Comparison of ENCODE assay signal across 16 cellular contexts in the genomic region with DNA sequence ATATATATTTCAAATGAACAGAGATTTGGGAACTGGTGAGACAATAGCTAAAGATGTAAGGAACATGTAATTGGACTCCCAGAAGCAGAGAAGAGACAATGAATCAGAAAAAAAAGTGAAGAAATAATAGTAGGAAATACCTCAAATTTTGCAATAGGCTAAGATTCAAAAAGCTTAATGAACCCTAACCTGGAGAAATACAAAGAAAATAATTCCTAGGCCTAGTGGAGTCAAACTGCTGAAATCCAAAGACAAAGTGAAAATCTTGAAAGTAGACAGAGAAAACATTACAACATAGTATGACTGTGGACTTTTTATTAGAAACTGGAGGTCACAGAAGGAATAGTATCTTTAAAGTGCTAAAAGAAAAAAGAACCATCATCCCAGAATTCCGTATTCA.
DNase-seq lines count a peak whose midpoint lies in the region; ATAC-seq and TF ChIP-seq lines count a peak whose summit lies in the region.
"Had no signal": no experiment of that assay in that cellular context is flagged by ENCODE, and none has a peak within 500 bp of the region (broad histone marks: within the 10 kb centered on the region; RNA-seq: fewer than 3 reads in every experiment).

No MANE protein-coding gene starts in this region.

- no peak overlapping the region for H3K4me3 ChIP-seq in cardiac fibroblast (replicated peaks in 1 of 2; ENCODE audit: low read depth in 2 of 2, low read length in 2 of 2)
- no peak overlapping the region for H3K4me3 ChIP-seq in fibroblast of mammary gland (ENCODE audit: control insufficient read depth, low read depth, low read length)
- H3K4me3 ChIP-seq in ovary, result no peak overlapping the region
- no peak overlapping the region for H3K4me3 ChIP-seq in WERI-Rb-1 (ENCODE audit: low read depth, low read length)
- H3K4me3 ChIP-seq: GM23338 had no signal

- H3K9me3 ChIP-seq in ovary (no peaks in the 10 kb centered on the region), WERI-Rb-1 (ENCODE audit: severe bottlenecking) (peaks cover 3% of the 10 kb centered on the region)

- no peak for ATAC-seq in GM18873 (IDR thresholded peaks at IDR 0.05; ENCODE audit: low FRiP score, unreplicated experiment)
- ATAC-seq: GM23338, HCT116 had no signal

- TF ChIP-seq POLR2A in ovary (IDR thresholded peaks at IDR 0.05), result no peak

- intact Hi-C loops in ovary (cut with DNase I), result no loop called here

- no peaks in the 10 kb centered on the region for H3K36me3 ChIP-seq in ovary
- H3K36me3 ChIP-seq in WERI-Rb-1, result no peaks in the 10 kb centered on the region

- no peaks in the 10 kb centered on the region for H3K27me3 ChIP-seq in ovary
- H3K27me3 ChIP-seq in WERI-Rb-1 (ENCODE audit: insufficient read depth, low read depth, severe bottlenecking), result no peaks in the 10 kb centered on the region

- TF ChIP-seq CTCF in cardiac fibroblast (IDR thresholded peaks at IDR 0.05; ENCODE audit: low read depth, low read length) (no peak), fibroblast of mammary gland (conservative IDR thresholded peaks at IDR 0.05; ENCODE audit: control insufficient read depth, insufficient read depth, low read depth, low read length) (no peak), ovary (IDR thresholded peaks at IDR 0.05) (no peak), WERI-Rb-1 (IDR thresholded peaks at IDR 0.05; ENCODE audit: low read depth, low read length) (no peak)

- no peaks in the 10 kb centered on the region for H3K4me1 ChIP-seq in ovary (ENCODE audit: insufficient read depth)

- WGBS in ovary, 3 donors, result 93 to 100% (median 93%) methylated on average over 1 of the region's 1 CpG

- H3K27ac ChIP-seq in ovary, result no peak overlapping the region
- no peak overlapping the region for H3K27ac ChIP-seq in WERI-Rb-1

- DNase-seq in cardiac fibroblast (ENCODE audit: low read depth in 2 of 2) (peak; percentile 6 to 55), fibroblast of mammary gland (ENCODE audit: low read depth) (peak; percentile 21), iris pigment epithelial cell (ENCODE audit: low read depth) (peak; percentile 24), ovary (no peak), WERI-Rb-1 (no peak)
- DNase-seq: C1 segment of cervical spinal cord; Calu3; CD4-positive, alpha-beta memory T cell; COR-L47; DMS53; DMS79 treated with DMSO at 0.1 percent for 48 hours; GF-D8; H9 had no signal

- TF ChIP-seq EP300 in ovary (IDR thresholded peaks at IDR 0.05), result no peak

Comparison
In these comparisons a context has a peak if more than half of its experiments do, and no peak if none do; other contexts are left out.
1. DNase-seq: peak in cardiac fibroblast (2 of 2), fibroblast of mammary gland (single experiment) and iris pigment epithelial cell (single experiment); none in ovary (0 of 5) and WERI-Rb-1 (single experiment).